ENCODE assay signal across 8 cellular contexts in the genomic region with DNA sequence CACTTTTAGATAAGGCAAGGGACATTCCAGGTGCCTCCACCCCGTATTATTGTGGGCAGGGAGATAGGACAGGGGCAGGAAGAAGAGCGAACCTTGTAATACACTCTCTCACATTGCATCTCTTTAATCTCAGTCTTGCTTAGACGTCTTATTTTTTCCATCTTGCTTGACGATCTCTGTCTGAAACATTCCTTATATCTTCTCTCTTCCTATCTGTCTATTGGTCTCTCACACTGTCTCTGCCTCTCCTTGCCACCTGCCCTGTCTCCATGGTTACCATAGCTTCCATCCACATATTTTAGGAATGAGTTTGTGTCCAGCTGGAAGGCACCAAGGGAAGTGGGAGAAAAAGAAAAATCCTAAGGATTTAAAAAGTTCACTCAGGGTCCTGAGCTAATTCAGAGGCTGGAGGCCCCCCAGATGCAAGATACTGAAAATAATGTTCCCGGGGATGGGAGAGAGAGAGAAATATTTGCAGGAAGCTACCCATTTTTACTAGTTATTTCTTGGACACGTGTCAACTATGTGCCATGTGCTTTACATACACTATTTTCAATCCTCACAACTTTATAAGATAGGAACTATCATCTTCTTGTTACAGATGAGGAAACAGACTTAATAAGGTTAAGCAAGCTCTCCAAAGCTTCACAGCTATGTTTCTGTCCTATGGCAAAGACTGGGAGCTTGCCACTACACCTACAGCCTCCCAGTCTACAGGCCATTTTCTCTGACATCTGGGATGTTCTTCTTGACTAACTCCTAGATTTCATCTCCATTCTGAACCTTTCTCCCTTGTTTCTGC. TPM values are rescaled to one million over a fixed set of nuclear protein-coding genes. Genes with fewer than 3 reads are reported as not detected.
DNase-seq lines count a peak whose midpoint lies in the region; ATAC-seq, FAIRE-seq and TF ChIP-seq lines count a peak whose summit lies in the region.

No MANE protein-coding gene starts in this region.

- TF ChIP-seq POLR2A in endothelial cell of umbilical vein (IDR thresholded peaks at IDR 0.05; ENCODE audit: low read depth, low read length), result no peak

- CTCF ChIA-PET in endothelial cell of umbilical vein (lab: Charles Lee), result interaction anchor here (0.6 to 2.5 kb wide), 14 partner anchors 14 to 118 kb away, joined by 3 to 23 read pairs (median 5); a partner anchor contains a TSS

- no peak overlapping the region for H2AK5ac ChIP-seq in trophoblast cell (ENCODE audit: low read length)

- H2BK5ac ChIP-seq in trophoblast cell (ENCODE audit: low read depth, low read length, poor library complexity), result no peak overlapping the region

- no peak overlapping the region for H3K14ac ChIP-seq in trophoblast cell (ENCODE audit: low read length)

- DNase-seq in cardiac muscle cell (ENCODE audit: low read depth in 1 of 2, low spot score in 1 of 2), result peak in 1 of 2 donors; percentile 61
- DNase-seq in cardiac septum (ENCODE audit: low spot score), result no peak
- peak; percentile 47 to 67 for DNase-seq in SJCRH30
- no peak for DNase-seq in endothelial cell of umbilical vein (ENCODE audit: low read depth, low spot score)
- DNase-seq in trophoblast cell, result peak; percentile 49 to 89
- DNase-seq in NCI-H128 (lab: John Stamatoyannopoulos, UW; ENCODE audit: unreplicated experiment), result no peak
- no peak for DNase-seq in stimulated activated CD4-positive, alpha-beta T cell treated with anti-CD3 and anti-CD28 coated beads, Interleukin-4, amount 100 ng/mL, for 24 hours

- intact Hi-C loops in cardiac septum (cut with DNase I), result loop anchor here (2.0 to 5.0 kb wide), 3 partner anchors 15 to 37 kb away; a partner anchor contains a TSS
- intact Hi-C loops in endothelial cell of umbilical vein (cut with micrococcal nuclease), result loop anchor here (1.0 kb wide), 2 partner anchors 33 to 36 kb away; a partner anchor contains a TSS

- H3K4me3 ChIP-seq in cardiac muscle cell (peak overlapping the region; percentile 60), SJCRH30 (peak overlapping the region; percentile 64), endothelial cell of umbilical vein (replicated peaks in 1 of 3; ENCODE audit: insufficient read depth in 1 of 3, low read depth in 1 of 3, low read length in 3 of 3) (peak overlapping the region in 1 of 3 experiments; percentile 77), trophoblast cell (ENCODE audit: low read depth, low read length) (no peak overlapping the region)

- peak; percentile 58 for FAIRE-seq in endothelial cell of umbilical vein (lab: Jason Lieb, UNC)

- H3K36me3 ChIP-seq in cardiac muscle cell (no peaks in the 10 kb centered on the region), SJCRH30 (0 out of 2 replicates have a peak, but pooled peaks cover 3% of the 10 kb centered on the region), endothelial cell of umbilical vein (ENCODE audit: control insufficient read depth in 2 of 2, extremely low read depth in 1 of 2, insufficient read depth in 2 of 2, low read length in 2 of 2) (no peaks in the 10 kb centered on the region), trophoblast cell (ENCODE audit: control insufficient read depth in 1 of 2, insufficient read depth in 2 of 2, low read length in 2 of 2) (no peaks in the 10 kb centered on the region)

- no peak overlapping the region for H4K12ac ChIP-seq in trophoblast cell (ENCODE audit: low read depth, low read length)

- H3K79me2 ChIP-seq in endothelial cell of umbilical vein (ENCODE audit: control insufficient read depth, insufficient read depth, low read length) (no peaks in the 10 kb centered on the region), trophoblast cell (ENCODE audit: control insufficient read depth, insufficient read depth, low read length, poor library complexity) (no peaks in the 10 kb centered on the region)

- TF ChIP-seq CTCF in cardiac muscle cell (IDR thresholded peaks at IDR 0.05; ENCODE audit: low read depth, low read length) (no peak), endothelial cell of umbilical vein (IDR thresholded peaks at IDR 0.05; ENCODE audit: extremely low read depth in 1 of 2, insufficient read depth in 1 of 2, low read depth in 1 of 2, low read length in 2 of 2) (no peak)

- peak overlapping the region; percentile 82 for H3K4me2 ChIP-seq in endothelial cell of umbilical vein (ENCODE audit: insufficient read depth, low read length)
- peak overlapping the region; percentile 66 for H3K4me2 ChIP-seq in trophoblast cell (ENCODE audit: low read length)

- BruUV-seq in endothelial cell of umbilical vein (replicated peaks; lab: Mats Ljungman, UMichigan), result no TSS peak

- H4K20me1 ChIP-seq in endothelial cell of umbilical vein (replicated peaks; ENCODE audit: control insufficient read depth, extremely low read depth, insufficient read depth, low read length), result no peaks in the 10 kb centered on the region

- no peak overlapping the region for H3K23ac ChIP-seq in trophoblast cell (ENCODE audit: low read length)

- dilution Hi-C loops in endothelial cell of umbilical vein (cut with MboI; ENCODE audit: extremely low pct_ligation_motif_present, low sequenced_read_pairs), result no loop called here

- H3K9me3 ChIP-seq in cardiac muscle cell (ENCODE audit: low read depth) (no peaks in the 10 kb centered on the region), SJCRH30 (replicated peaks) (peaks cover 4% of the 10 kb centered on the region; the same call in 1 of the 2 replicates), endothelial cell of umbilical vein (replicated peaks; ENCODE audit: control insufficient read depth, insufficient read depth, low read length) (no peaks in the 10 kb centered on the region), trophoblast cell (ENCODE audit: insufficient read depth, low read depth, low read length) (peaks cover 2% of the 10 kb centered on the region)

- no peak overlapping the region for H4K8ac ChIP-seq in trophoblast cell (ENCODE audit: low read depth, low read length)

- H3K27me3 ChIP-seq in cardiac muscle cell, result peaks cover 3% of the 10 kb centered on the region
- H3K27me3 ChIP-seq in SJCRH30, result no peaks in the 10 kb centered on the region
- no peaks in the 10 kb centered on the region for H3K27me3 ChIP-seq in endothelial cell of umbilical vein (ENCODE audit: control insufficient read depth in 2 of 2, insufficient read depth in 2 of 2, low read length in 2 of 2)
- H3K27me3 ChIP-seq in trophoblast cell (ENCODE audit: insufficient read depth, low read length), result peaks cover 36% of the 10 kb centered on the region

- H3K9ac ChIP-seq in endothelial cell of umbilical vein (replicated peaks; ENCODE audit: extremely low read depth, insufficient read depth, low read length), result peak overlapping the region; percentile 40
- H3K9ac ChIP-seq in trophoblast cell (ENCODE audit: low read length), result no peak overlapping the region

- no peak for ATAC-seq in HG02840 (IDR thresholded peaks at IDR 0.05; ENCODE audit: low FRiP score, unreplicated experiment)

- no peak overlapping the region for H3K18ac ChIP-seq in trophoblast cell (ENCODE audit: low read length)

- no peak overlapping the region for H3K4ac ChIP-seq in trophoblast cell (ENCODE audit: low read depth, low read length)

- peak overlapping the region; percentile 84 for H3K27ac ChIP-seq in cardiac muscle cell
- H3K27ac ChIP-seq in SJCRH30, result peak overlapping the region; percentile 36
- H3K27ac ChIP-seq in endothelial cell of umbilical vein (ENCODE audit: insufficient read depth, low read depth, low read length), result peak overlapping the region; percentile 43
- no peak overlapping the region for H3K27ac ChIP-seq in trophoblast cell (ENCODE audit: low read depth, low read length)

- peaks cover 6% of the 10 kb centered on the region for H3K79me1 ChIP-seq in trophoblast cell (ENCODE audit: low read length)

- H3K4me1 ChIP-seq in cardiac muscle cell (ENCODE audit: low read depth) (peaks cover 27% of the 10 kb centered on the region), SJCRH30 (peaks cover 18% of the 10 kb centered on the region), endothelial cell of umbilical vein (ENCODE audit: control insufficient read depth, extremely low read depth, insufficient read depth, low read length) (peaks cover 35% of the 10 kb centered on the region), trophoblast cell (ENCODE audit: control insufficient read depth in 1 of 2, insufficient read depth in 2 of 2, low read length in 2 of 2) (peaks cover 14 to 24% of the 10 kb centered on the region in 2 experiments)

- no CpG with 5 or more reads among the region's 6 CpGs for WGBS in trophoblast cell (ENCODE audit: extremely low coverage, insufficient coverage, insufficient read length)

- H2BK12ac ChIP-seq in trophoblast cell (ENCODE audit: low read length), result no peak overlapping the region

- H2BK120ac ChIP-seq in trophoblast cell (ENCODE audit: insufficient read depth, low read length, poor library complexity), result no peak overlapping the region

- H2AFZ ChIP-seq in endothelial cell of umbilical vein (ENCODE audit: low read depth, low read length) (no peak overlapping the region), trophoblast cell (ENCODE audit: insufficient read depth, low read length, poor library complexity) (no peak overlapping the region)

- no peak overlapping the region for H4K91ac ChIP-seq in trophoblast cell (ENCODE audit: low read depth, low read length)

- POLR2A ChIA-PET in endothelial cell of umbilical vein (lab: Charles Lee), result interaction anchor here (0.6 to 1.8 kb wide), 6 partner anchors 8 to 104 kb away, joined by 3 to 10 read pairs (median 4); a partner anchor contains a TSS

- no peaks in the 10 kb centered on the region for H3K9me1 ChIP-seq in endothelial cell of umbilical vein (replicated peaks; ENCODE audit: control insufficient read depth, extremely low read depth, insufficient read depth, low read length)

RNA-seq across cellular contexts. Expression of a gene that starts 1.0 kb away (rescaled TPM):
- 4.3 and 5.7 TPM in 2 replicates for total RNA-seq in cardiac muscle cell
- polyA plus RNA-seq in cardiac muscle cell, result 2.7 and 5.4 TPM in 2 replicates
- total RNA-seq in cardiac septum, result 2.9 TPM
- 0.69 and 0.84 TPM in 2 replicates for total RNA-seq in SJCRH30 (2014; rRNA removed; shearing (Covaris generic))
- 0.24 and 0.60 TPM in 2 replicates for total RNA-seq in endothelial cell of umbilical vein
- 0.41 and 0.43 TPM in 2 replicates for polyA plus RNA-seq in endothelial cell of umbilical vein
- polyA plus RNA-seq in endothelial cell of umbilical vein (2011; cell fraction: cytosol; rRNA removed), result 0.21 and 0.30 TPM in 2 replicates
- 0.84 and 1.1 TPM in 2 replicates for polyA plus RNA-seq in endothelial cell of umbilical vein (2011; cell fraction: nucleus; rRNA removed)
- polyA plus RNA-seq in endothelial cell of umbilical vein (2012), result 0.28 and 0.38 TPM in 2 replicates
- polyA minus RNA-seq in endothelial cell of umbilical vein, result 0.06 and 0.07 TPM in 2 replicates
- polyA minus RNA-seq in endothelial cell of umbilical vein (2011; cell fraction: cytosol; rRNA and poly(A)+ RNA removed), result 0.61 TPM
- 0.29 and 0.58 TPM in 2 replicates for polyA minus RNA-seq in endothelial cell of umbilical vein (2011; cell fraction: nucleus; rRNA and poly(A)+ RNA removed)
- 0.08 and 0.11 TPM in 2 replicates for polyA plus RNA-seq in trophoblast cell (2013)

RNA-seq across cellular contexts. Expression of a gene that starts 1.1 kb away (rescaled TPM):
- 20.6 and 43.4 TPM in 2 replicates for total RNA-seq in cardiac muscle cell
- 65.1 and 88.2 TPM in 2 replicates for polyA plus RNA-seq in cardiac muscle cell
- 36.8 TPM for total RNA-seq in cardiac septum
- 16.7 and 18.4 TPM in 2 replicates for total RNA-seq in SJCRH30 (2014; rRNA removed; shearing (Covaris generic))
- 15.3 and 18.8 TPM in 2 replicates for total RNA-seq in endothelial cell of umbilical vein
- 10.6 and 12.4 TPM in 2 replicates for polyA plus RNA-seq in endothelial cell of umbilical vein
- polyA plus RNA-seq in endothelial cell of umbilical vein (2011; cell fraction: cytosol; rRNA removed), result 17.6 and 19.4 TPM in 2 replicates
- polyA plus RNA-seq in endothelial cell of umbilical vein (2011; cell fraction: nucleus; rRNA removed), result 7.8 and 9.3 TPM in 2 replicates
- 26.8 and 28.7 TPM in 2 replicates for polyA plus RNA-seq in endothelial cell of umbilical vein (2012)
- 6.5 and 6.9 TPM in 2 replicates for polyA minus RNA-seq in endothelial cell of umbilical vein
- 2.2 TPM for polyA minus RNA-seq in endothelial cell of umbilical vein (2011; cell fraction: cytosol; rRNA and poly(A)+ RNA removed)
- 2.4 and 4.9 TPM in 2 replicates for polyA minus RNA-seq in endothelial cell of umbilical vein (2011; cell fraction: nucleus; rRNA and poly(A)+ RNA removed)
- polyA plus RNA-seq in trophoblast cell (2013), result 5.4 and 7.0 TPM in 2 replicates

RNA-seq across cellular contexts. Expression of a gene that starts 5.6 kb away (rescaled TPM):
- total RNA-seq in cardiac muscle cell (33.4 and 39.2 TPM in 2 replicates), cardiac septum (25.6 TPM), endothelial cell of umbilical vein (54.9 and 55.6 TPM in 2 replicates)
- polyA plus RNA-seq in cardiac muscle cell (46.4 and 59.0 TPM in 2 replicates), endothelial cell of umbilical vein (48.4 and 56.4 TPM in 2 replicates)
- total RNA-seq in SJCRH30 (2014; rRNA removed; shearing (Covaris generic)), result 33.4 and 35.6 TPM in 2 replicates
- 50.1 and 53.0 TPM in 2 replicates for polyA plus RNA-seq in endothelial cell of umbilical vein (2011; cell fraction: cytosol; rRNA removed)
- polyA plus RNA-seq in endothelial cell of umbilical vein (2011; cell fraction: nucleus; rRNA removed), result 19.2 and 23.4 TPM in 2 replicates
- 17.1 and 20.3 TPM in 2 replicates for polyA plus RNA-seq in endothelial cell of umbilical vein (2012)
- polyA minus RNA-seq in endothelial cell of umbilical vein, result 47.6 and 49.9 TPM in 2 replicates
- polyA minus RNA-seq in endothelial cell of umbilical vein (2011; cell fraction: cytosol; rRNA and poly(A)+ RNA removed), result 21.5 TPM
- 10.5 and 13.3 TPM in 2 replicates for polyA minus RNA-seq in endothelial cell of umbilical vein (2011; cell fraction: nucleus; rRNA and poly(A)+ RNA removed)
- polyA plus RNA-seq in trophoblast cell (2013), result 2.1 and 2.2 TPM in 2 replicates

RNA-seq across cellular contexts. Expression of a gene that starts 33.0 kb away (rescaled TPM):
- total RNA-seq in cardiac muscle cell (190 and 260 TPM in 2 replicates), cardiac septum (689 TPM), endothelial cell of umbilical vein (7.6 and 9.1 TPM in 2 replicates)
- polyA plus RNA-seq in cardiac muscle cell (172 and 303 TPM in 2 replicates), endothelial cell of umbilical vein (21.8 and 31.3 TPM in 2 replicates)
- 161 and 177 TPM in 2 replicates for total RNA-seq in SJCRH30 (2014; rRNA removed; shearing (Covaris generic))
- polyA plus RNA-seq in endothelial cell of umbilical vein (2011; cell fraction: cytosol; rRNA removed), result 15.1 and 18.3 TPM in 2 replicates
- 15.3 and 21.3 TPM in 2 replicates for polyA plus RNA-seq in endothelial cell of umbilical vein (2011; cell fraction: nucleus; rRNA removed)
- polyA plus RNA-seq in endothelial cell of umbilical vein (2012), result 14.7 and 22.5 TPM in 2 replicates
- polyA minus RNA-seq in endothelial cell of umbilical vein, result 53.0 and 74.0 TPM in 2 replicates
- 125 TPM for polyA minus RNA-seq in endothelial cell of umbilical vein (2011; cell fraction: cytosol; rRNA and poly(A)+ RNA removed)
- polyA minus RNA-seq in endothelial cell of umbilical vein (2011; cell fraction: nucleus; rRNA and poly(A)+ RNA removed), result 15.0 and 23.3 TPM in 2 replicates
- polyA plus RNA-seq in trophoblast cell (2013), result 15.9 and 17.2 TPM in 2 replicates

RNA-seq across cellular contexts. Expression of a gene that starts 36.1 kb away (rescaled TPM):
- total RNA-seq in cardiac muscle cell, result 282 and 329 TPM in 2 replicates
- 272 and 289 TPM in 2 replicates for polyA plus RNA-seq in cardiac muscle cell
- total RNA-seq in cardiac septum, result 74.2 TPM
- 232 and 246 TPM in 2 replicates for total RNA-seq in SJCRH30 (2014; rRNA removed; shearing (Covaris generic))
- total RNA-seq in endothelial cell of umbilical vein, result 194 and 200 TPM in 2 replicates
- polyA plus RNA-seq in endothelial cell of umbilical vein, result 101 and 192 TPM in 2 replicates
- 216 and 336 TPM in 2 replicates for polyA plus RNA-seq in endothelial cell of umbilical vein (2011; cell fraction: cytosol; rRNA removed)
- polyA plus RNA-seq in endothelial cell of umbilical vein (2011; cell fraction: nucleus; rRNA removed), result 97.5 and 169 TPM in 2 replicates
- polyA plus RNA-seq in endothelial cell of umbilical vein (2012), result 204 and 291 TPM in 2 replicates
- 54.6 and 71.6 TPM in 2 replicates for polyA minus RNA-seq in endothelial cell of umbilical vein
- 52.4 TPM for polyA minus RNA-seq in endothelial cell of umbilical vein (2011; cell fraction: cytosol; rRNA and poly(A)+ RNA removed)
- polyA minus RNA-seq in endothelial cell of umbilical vein (2011; cell fraction: nucleus; rRNA and poly(A)+ RNA removed), result 25.6 and 33.6 TPM in 2 replicates
- polyA plus RNA-seq in trophoblast cell (2013), result 173 and 182 TPM in 2 replicates

Comparison
In these comparisons a context has a peak if more than half of its experiments do, and no peak if none do; other contexts are left out.
1. DNase-seq: peak in SJCRH30 (2 of 2) and trophoblast cell (2 of 2); none in cardiac septum (single experiment), endothelial cell of umbilical vein (single experiment), NCI-H128 (single experiment) and stimulated activated CD4-positive, alpha-beta T cell treated with anti-CD3 and anti-CD28 coated beads, Interleukin-4, amount 100 ng/mL, for 24 hours (single experiment).